12 cellular contexts compared by ENCODE assay signal in the genomic region with DNA sequence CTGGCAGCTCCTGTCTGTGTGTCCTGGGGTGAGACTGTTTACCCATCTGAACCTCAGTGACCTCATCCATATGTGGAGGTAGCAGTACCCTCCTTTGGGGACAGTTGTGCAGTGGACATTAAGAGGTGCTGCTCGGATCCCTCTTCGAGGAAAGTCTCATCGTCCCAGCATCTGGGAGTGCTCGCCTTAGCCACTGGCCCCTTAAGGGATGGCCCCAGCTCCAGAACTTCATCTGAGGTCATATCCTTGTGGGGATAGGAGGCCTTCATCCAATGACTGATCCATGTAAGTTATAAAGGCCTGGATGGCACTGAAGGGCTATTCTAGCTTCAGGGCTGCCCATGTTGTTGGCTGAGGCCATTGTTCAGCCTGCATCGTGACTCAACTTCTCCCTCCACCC.
A peak's percentile ranks its signal among the peaks of the same experiment; 100 is the strongest.
DNase-seq lines count a peak whose midpoint lies in the region; ATAC-seq and TF ChIP-seq lines count a peak whose summit lies in the region.
"Had no signal": no experiment of that assay in that cellular context is flagged by ENCODE, and none has a peak within 500 bp of the region (broad histone marks: within the 10 kb centered on the region; RNA-seq: fewer than 3 reads in every experiment).

No MANE protein-coding gene starts in this region.

- H3K23ac ChIP-seq in mesenchymal stem cell (ENCODE audit: low read length in 2 of 2): no peak overlapping the region

- no peak overlapping the region for H3K4ac ChIP-seq in mesenchymal stem cell (ENCODE audit: low read depth in 1 of 2, low read length in 2 of 2)

- no peak overlapping the region for H2BK5ac ChIP-seq in mesenchymal stem cell (ENCODE audit: low read depth, low read length, poor library complexity, severe bottlenecking)

- no peaks in the 10 kb centered on the region for H4K20me1 ChIP-seq in hepatocyte (ENCODE audit: insufficient read depth, poor library complexity, severe bottlenecking)

- H3K27me3 ChIP-seq in mesenchymal stem cell (ENCODE audit: control insufficient read depth in 1 of 2, insufficient read depth in 1 of 2, low read length in 2 of 2) (peaks cover 0 to 77% of the 10 kb centered on the region in 2 experiments), sigmoid colon (no peaks in the 10 kb centered on the region), aorta (ENCODE audit: control insufficient read depth in 1 of 2, insufficient read depth in 2 of 2, low read length in 1 of 2) (no peaks in the 10 kb centered on the region), hepatocyte (no peaks in the 10 kb centered on the region)

- no peak overlapping the region for H2BK120ac ChIP-seq in mesenchymal stem cell (ENCODE audit: low read depth, low read length)

- no peak overlapping the region for H4K91ac ChIP-seq in mesenchymal stem cell (ENCODE audit: low read length)

- H3K14ac ChIP-seq in mesenchymal stem cell (ENCODE audit: low read length in 2 of 2): no peak overlapping the region

- no peak overlapping the region for H4K8ac ChIP-seq in mesenchymal stem cell (ENCODE audit: low read length)

- TF ChIP-seq POLR2A in sigmoid colon (IDR thresholded peaks at IDR 0.05): no peak

- peak overlapping the region in 1 of 2 experiments; percentile 59 for H2BK12ac ChIP-seq in mesenchymal stem cell (ENCODE audit: low read length in 2 of 2)

- H3K27ac ChIP-seq in mesenchymal stem cell (ENCODE audit: low read length, poor library complexity, severe bottlenecking): no peak overlapping the region
- peak overlapping the region; percentile 40 to 67 (median 64) for H3K27ac ChIP-seq in sigmoid colon
- H3K27ac ChIP-seq in aorta (ENCODE audit: low read depth in 1 of 2, low read length in 2 of 2): no peak overlapping the region
- H3K27ac ChIP-seq in hepatocyte: no peak overlapping the region
- H3K27ac ChIP-seq: C4-2B had no signal

- no peak for DNase-seq in Right ventricle myocardium superior
- no peak for DNase-seq in mesenchymal stem cell
- no peak for DNase-seq in sigmoid colon
- no peak for DNase-seq in aorta
- no peak for DNase-seq in Ammon's horn (ENCODE audit: low spot score)
- DNase-seq in hepatocyte (ENCODE audit: low spot score): no peak
- DNase-seq: H7, HFFc6, KG1, SIG-M5 had no signal

- peak overlapping the region in 1 of 2 experiments; percentile 27 for H3K4me3 ChIP-seq in mesenchymal stem cell (ENCODE audit: insufficient read depth in 1 of 2, low read depth in 1 of 2, low read length in 2 of 2)
- H3K4me3 ChIP-seq in sigmoid colon: no peak overlapping the region
- H3K4me3 ChIP-seq in aorta (ENCODE audit: low read length in 2 of 2): no peak overlapping the region
- no peak overlapping the region for H3K4me3 ChIP-seq in hepatocyte

- H3K79me1 ChIP-seq in mesenchymal stem cell (replicated peaks; ENCODE audit: low read length, poor library complexity, severe bottlenecking): no peaks in the 10 kb centered on the region

- H3K4me2 ChIP-seq in mesenchymal stem cell (ENCODE audit: low read length, poor library complexity, severe bottlenecking): no peak overlapping the region
- H3K4me2 ChIP-seq in hepatocyte: no peak overlapping the region

- intact Hi-C loops in Right ventricle myocardium superior (cut with DNase I): no loop called here
- intact Hi-C loops in sigmoid colon (cut with DNase I): loop anchor here (10.0 kb wide), 1 partner anchor 609 kb away; the partner anchor contains the start of gene MN1
- intact Hi-C loops in aorta (cut with DNase I): no loop called here

- WGBS in mesenchymal stem cell: 95% methylated on average over 5 of the region's 5 CpGs
- WGBS in sigmoid colon, 2 donors: 78 to 84% methylated on average over 5 of the region's 5 CpGs
- 91 to 95% methylated on average over 5 of the region's 5 CpGs for WGBS in aorta, 2 donors
- 91% methylated on average over 5 of the region's 5 CpGs for WGBS in hepatocyte (ENCODE audit: low lambda C conversion rate, missing lambda C conversion rate)

- H3K9me3 ChIP-seq in mesenchymal stem cell (ENCODE audit: control insufficient read depth, low read length) (peaks cover 12% of the 10 kb centered on the region), sigmoid colon (no peaks in the 10 kb centered on the region), aorta (ENCODE audit: control insufficient read depth, low read length) (no peaks in the 10 kb centered on the region), hepatocyte (ENCODE audit: low read depth) (no peaks in the 10 kb centered on the region)

- no peaks in the 10 kb centered on the region for H3K9me2 ChIP-seq in hepatocyte (replicated peaks; ENCODE audit: insufficient read depth)

- no peak for TF ChIP-seq EP300 in sigmoid colon (IDR thresholded peaks at IDR 0.05)

- H3K18ac ChIP-seq in mesenchymal stem cell (ENCODE audit: low read depth in 1 of 2, low read length in 2 of 2): no peak overlapping the region

- H3K36me3 ChIP-seq in mesenchymal stem cell (ENCODE audit: control insufficient read depth in 1 of 2, insufficient read depth in 2 of 2, low read depth in 1 of 2, low read length in 2 of 2) (no peaks in the 10 kb centered on the region), sigmoid colon (no peaks in the 10 kb centered on the region), aorta (ENCODE audit: control insufficient read depth in 1 of 2, insufficient read depth in 2 of 2, low read length in 1 of 2) (no peaks in the 10 kb centered on the region), hepatocyte (replicated peaks; ENCODE audit: insufficient read depth, low read depth) (no peaks in the 10 kb centered on the region)

- H3K9ac ChIP-seq in mesenchymal stem cell (ENCODE audit: low read length): no peak overlapping the region

- H3K4me1 ChIP-seq in mesenchymal stem cell (ENCODE audit: control insufficient read depth, insufficient read depth, low read depth, low read length) (peaks cover 1% of the 10 kb centered on the region), sigmoid colon (peaks cover 0 to 12% (median 9%) of the 10 kb centered on the region in 4 donors), aorta (ENCODE audit: control insufficient read depth in 1 of 2, insufficient read depth in 2 of 2, low read length in 2 of 2) (peaks cover 0 to 2% of the 10 kb centered on the region in 2 donors), hepatocyte (ENCODE audit: insufficient read depth) (no peaks in the 10 kb centered on the region)

- peak overlapping the region; percentile 4 for H2BK15ac ChIP-seq in mesenchymal stem cell (ENCODE audit: low read depth, poor library complexity, severe bottlenecking)

- ATAC-seq in Right ventricle myocardium superior (ENCODE audit: poor library complexity) (peak; percentile 66), aorta (ENCODE audit: low FRiP score) (peak; percentile 40), HG03159 (IDR thresholded peaks at IDR 0.05; ENCODE audit: unreplicated experiment) (no peak)

- H2AK5ac ChIP-seq in mesenchymal stem cell (ENCODE audit: low read length, severe bottlenecking): peak overlapping the region; percentile 34

- TF ChIP-seq CTCF in sigmoid colon (IDR thresholded peaks at IDR 0.05) (no peak), hepatocyte (IDR thresholded peaks at IDR 0.05; ENCODE audit: poor library complexity) (no peak)

- no peaks in the 10 kb centered on the region for H3K79me2 ChIP-seq in hepatocyte

- H2AFZ ChIP-seq in mesenchymal stem cell (ENCODE audit: low read depth, low read length) (no peak overlapping the region), hepatocyte (no peak overlapping the region)

Comparison
In these comparisons a context has a peak if more than half of its experiments do, and no peak if none do; other contexts are left out.
1. H3K27ac ChIP-seq: peak in sigmoid colon (4 of 4); none in mesenchymal stem cell (single experiment), aorta (0 of 2) and hepatocyte (single experiment).